Comparison of ENCODE assay signal across 16 cellular contexts in genomic region chr7:139694389-139694676, GRCh38.
"Had no signal": no experiment of that assay in that cellular context is flagged by ENCODE, and none has a peak within 500 bp of the region (broad histone marks: within the 10 kb centered on the region; RNA-seq: fewer than 3 reads in every experiment).

No MANE protein-coding gene starts in this region.

- ATAC-seq: activated CD8-positive, alpha-beta memory T cell treated with anti-CD3 and anti-CD28 coated beads, Interleukin-2, amount 10 ng/mL, durations not matched to agents 7 days and 5 days; activated T-cell treated with anti-CD3 and anti-CD28 coated beads, Interleukin-2, amount 50 U/mL, for 4 hours; heart left ventricle; left lobe of liver had no signal

- H3K27ac Mint-ChIP-seq: activated CD8-positive, alpha-beta memory T cell treated with anti-CD3 and anti-CD28 coated beads, Interleukin-2, amount 10 ng/mL, durations not matched to agents 7 days and 5 days; stimulated activated naive CD8-positive, alpha-beta T cell treated with anti-CD3 and anti-CD28 coated beads, Interleukin-15, Interleukin-2, amounts not matched to agents 100 ng/mL and 50 ng/mL, for 24 hours had no signal

- H3K27me3 ChIP-seq: cardiac muscle cell, heart left ventricle, testis had no signal

- H3K27ac ChIP-seq: cardiac muscle cell, heart left ventricle, parathyroid adenoma, testis had no signal

- H3K4me3 ChIP-seq: cardiac muscle cell, heart left ventricle, testis had no signal

- H3K4me1 ChIP-seq: testis had no signal

- H3K36me3 ChIP-seq: cardiac muscle cell had no signal

- H3K27me3 Mint-ChIP-seq: activated CD8-positive, alpha-beta memory T cell treated with anti-CD3 and anti-CD28 coated beads, Interleukin-2, amount 10 ng/mL, durations not matched to agents 7 days and 5 days; stimulated activated naive CD8-positive, alpha-beta T cell treated with anti-CD3 and anti-CD28 coated beads, Interleukin-15, Interleukin-2, amounts not matched to agents 100 ng/mL and 50 ng/mL, for 24 hours had no signal

- DNase-seq: activated CD4-positive, alpha-beta T cell treated with anti-CD3 and anti-CD28 coated beads, Interleukin-2, amount 50 U/mL, for 48 hours; activated CD8-positive, alpha-beta memory T cell treated with anti-CD3 and anti-CD28 coated beads, Interleukin-2, amount 10 ng/mL, durations not matched to agents 7 days and 5 days; activated gamma-delta T cell; activated T-cell treated with anti-CD3 and anti-CD28 coated beads, Interleukin-2, amount 50 U/mL, for 4 hours; cortex of kidney; effector CD8-positive, alpha-beta T cell; heart left ventricle; mammary epithelial cell; retina; stimulated activated CD4-positive, alpha-beta T cell treated with anti-CD3 and anti-CD28 coated beads, Interleukin-15, amount 100 ng/mL, for 24 hours; stimulated activated CD4-positive, alpha-beta T cell treated with anti-CD3 and anti-CD28 coated beads, Interleukin-4, amount 100 ng/mL, for 24 hours; testis had no signal

- H3K4me3 Mint-ChIP-seq: activated CD8-positive, alpha-beta memory T cell treated with anti-CD3 and anti-CD28 coated beads, Interleukin-2, amount 10 ng/mL, durations not matched to agents 7 days and 5 days; activated T-cell treated with anti-CD3 and anti-CD28 coated beads, Interleukin-2, amount 50 U/mL, for 4 hours; stimulated activated naive CD8-positive, alpha-beta T cell treated with anti-CD3 and anti-CD28 coated beads, Interleukin-15, Interleukin-2, amounts not matched to agents 100 ng/mL and 50 ng/mL, for 24 hours had no signal

- H3K9me3 ChIP-seq: heart left ventricle, testis had no signal

- H3K9me3 Mint-ChIP-seq: activated T-cell treated with anti-CD3 and anti-CD28 coated beads, Interleukin-2, amount 50 U/mL, for 4 hours; stimulated activated naive CD8-positive, alpha-beta T cell treated with anti-CD3 and anti-CD28 coated beads, Interleukin-15, Interleukin-2, amounts not matched to agents 100 ng/mL and 50 ng/mL, for 24 hours had no signal
